Comparison of ENCODE assay signal across 8 cellular contexts in genomic region chr11:118359295-118359958, GRCh38. TPM values are rescaled to one million over a fixed set of nuclear protein-coding genes. Genes with fewer than 3 reads are reported as not detected.
DNase-seq lines count a peak whose midpoint lies in the region; ATAC-seq and TF ChIP-seq lines count a peak whose summit lies in the region.

Gene UBE4A (plus strand): TSS chr11:118359600. CDS start chr11:118365081, 5,481 bp downstream.

- H3K4me3 Mint-ChIP-seq in T-helper 17 cell, result peak within 1 kb of the TSS; percentile 97

- TF ChIP-seq POLR2A in prostate gland (IDR thresholded peaks at IDR 0.05), result peak; percentile 36

- H3K4me3 ChIP-seq in GM12875 (ENCODE audit: low read depth, low read length), result peak within 1 kb of the TSS; percentile 62
- H3K4me3 ChIP-seq in prostate gland, result peak within 1 kb of the TSS; percentile 64 to 84
- peak within 1 kb of the TSS; percentile 80 for H3K4me3 ChIP-seq in urinary bladder (ENCODE audit: low read depth, low read length)

- intact Hi-C loops in left ventricle myocardium superior (cut with micrococcal nuclease), result no loop called here
- intact Hi-C loops in prostate gland (cut with DNase I), result no loop called here

- H3K36me3 Mint-ChIP-seq in T-helper 17 cell (ENCODE audit: low read depth), result peaks cover 2% of the 10 kb centered on the region

- ATAC-seq in HG02840 (IDR thresholded peaks at IDR 0.05; ENCODE audit: low FRiP score, unreplicated experiment) (peak; percentile 89), T-helper 17 cell (peak; percentile 91), left ventricle myocardium superior (peak; percentile 97)

- peaks cover 41% of the 10 kb centered on the region for H3K4me1 Mint-ChIP-seq in T-helper 17 cell

- H3K27ac Mint-ChIP-seq in T-helper 17 cell, result peak within 1 kb of the TSS; percentile 98

- 2% methylated on average over 33 of the region's 33 CpGs for WGBS in prostate gland
- WGBS in urinary bladder, result 3% methylated on average over 33 of the region's 33 CpGs

- DNase-seq in NCI-H1694 treated with DMSO at 0.1 percent for 48 hours (lab: John Stamatoyannopoulos, UW), result peak; percentile 74
- DNase-seq in T-helper 17 cell, result peak; percentile 86 to 93 (median 87)
- peak; percentile 36 to 97 (median 89) for DNase-seq in amygdala (lab: John Stamatoyannopoulos, UW)
- peak; percentile 96 for DNase-seq in left ventricle myocardium superior
- peak; percentile 92 for DNase-seq in prostate gland (ENCODE audit: low spot score)

- no peaks in the 10 kb centered on the region for H3K27me3 Mint-ChIP-seq in T-helper 17 cell

- H3K27ac ChIP-seq in prostate gland (peak within 1 kb of the TSS; percentile 39 to 67), urinary bladder (ENCODE audit: low read depth) (no peak within 1 kb of the TSS)

- H3K4me1 ChIP-seq in prostate gland (replicated peaks) (peaks cover 8% of the 10 kb centered on the region), urinary bladder (ENCODE audit: insufficient read depth) (no peaks in the 10 kb centered on the region)

- H3K36me3 ChIP-seq in prostate gland, result no peaks in the 10 kb centered on the region
- H3K36me3 ChIP-seq in urinary bladder (ENCODE audit: insufficient read depth), result no peaks in the 10 kb centered on the region

- TF ChIP-seq CTCF in GM12875 (IDR thresholded peaks at IDR 0.05; ENCODE audit: borderline replicate concordance, insufficient read depth, low read depth, low read length), result no peak
- peak in 1 of 4 experiments; percentile 5 for TF ChIP-seq CTCF in prostate gland (IDR thresholded peaks at IDR 0.05)

- H3K9me3 ChIP-seq in T-helper 17 cell (ENCODE audit: control insufficient read depth, low read length, poor library complexity, severe bottlenecking) (no peaks in the 10 kb centered on the region), prostate gland (no peaks in the 10 kb centered on the region)

- H3K27me3 ChIP-seq in prostate gland (replicated peaks; ENCODE audit: insufficient read depth), result no peaks in the 10 kb centered on the region

RNA-seq across cellular contexts. Expression of gene UBE4A, which starts in this region (rescaled TPM):
- total RNA-seq in T-helper 17 cell, result 10 to 100 TPM; 39.4 to 43.5 TPM
- total RNA-seq in left ventricle myocardium superior, result 37.6 TPM
- total RNA-seq in prostate gland, result 10 to 100 TPM; 50.2 to 57.9 TPM
- 54.2 TPM for total RNA-seq in urinary bladder
- 19.7 TPM for polyA plus RNA-seq in urinary bladder
